ENCODE assay signal across 8 cellular contexts in genomic region chr3:18445421-18446066, GRCh38. TPM values are rescaled to one million over a fixed set of nuclear protein-coding genes. Genes with fewer than 3 reads are reported as not detected.
DNase-seq lines count a peak whose midpoint lies in the region; ATAC-seq, FAIRE-seq and TF ChIP-seq lines count a peak whose summit lies in the region.

No MANE protein-coding gene starts in this region.

- H3K27me3 Mint-ChIP-seq in activated naive CD8-positive, alpha-beta T cell treated with anti-CD3 and anti-CD28 coated beads, Interleukin-2, amount 50 U/mL, for 24 hours, result no peaks in the 10 kb centered on the region

- no TSS peak for BruUV-seq in HepG2 (replicated peaks; lab: Mats Ljungman, UMichigan)

- H3K9me3 Mint-ChIP-seq in activated naive CD8-positive, alpha-beta T cell treated with anti-CD3 and anti-CD28 coated beads, Interleukin-2, amount 50 U/mL, for 24 hours, result peaks cover 6% of the 10 kb centered on the region

- TF ChIP-seq EP300 in HepG2 (IDR thresholded peaks at IDR 0.05; ENCODE audit: low read depth in 2 of 2, low read length in 2 of 2), result no peak
- TF ChIP-seq EP300 in HepG2 (CRISPR knock-in tag; IDR thresholded peaks at IDR 0.05; ENCODE audit: borderline replicate concordance), result no peak

- CTCF ChIA-PET in HepG2 (lab: Yijun Ruan, JAX; ENCODE audit: low intra/inter-chr PET ratio, low total read pairs), result no interaction called here

- no peaks in the 10 kb centered on the region for H3K9me3 ChIP-seq in HepG2 (ENCODE audit: low read length)

- FAIRE-seq in HepG2 (lab: Jason Lieb, UNC), result no peak

- no peak for TF ChIP-seq CTCF in GM06990 (IDR thresholded peaks at IDR 0.05; ENCODE audit: insufficient read depth, low read length, poor library complexity, severe bottlenecking)
- TF ChIP-seq CTCF in HepG2 (CRISPR knock-in tag; IDR thresholded peaks at IDR 0.05), result no peak

- H3K4me1 ChIP-seq in HepG2 (ENCODE audit: insufficient read depth, low read length), result no peaks in the 10 kb centered on the region

- 40% methylated on average over 14 of the region's 30 CpGs for WGBS in HepG2 (ENCODE audit: low lambda C conversion rate)

- H3K4me3 ChIP-seq in GM06990 (replicated peaks; ENCODE audit: low read depth, low read length) (no peak overlapping the region), HepG2 (replicated peaks in 1 of 3; ENCODE audit: insufficient read depth in 1 of 3, low read depth in 2 of 3, low read length in 3 of 3) (no peak overlapping the region)

- peak; percentile 6 for DNase-seq in GM06990 (ENCODE audit: extremely low read depth, insufficient read length)
- DNase-seq in T follicular helper cell (ENCODE audit: low read depth), result peak; percentile 70
- peak; percentile 73 for DNase-seq in activated naive CD8-positive, alpha-beta T cell treated with anti-CD3 and anti-CD28 coated beads, Interleukin-2, amount 50 U/mL, for 24 hours
- DNase-seq in HepG2 (ENCODE audit: low spot score), result no peak
- peak; percentile 41 to 50 (median 45) for DNase-seq in stimulated activated CD4-positive, alpha-beta T cell treated with anti-CD3 and anti-CD28 coated beads, TNF-alpha, amount 100 ng/mL, for 1 hour (ENCODE audit: low read depth in 3 of 3, low spot score in 1 of 3)
- no peak for DNase-seq in NCI-H187 treated with DMSO at 0.1 percent for 48 hours (lab: John Stamatoyannopoulos, UW)
- no peak for DNase-seq in NCI-H526 treated with DMSO at 0.1 percent for 48 hours (lab: John Stamatoyannopoulos, UW)

- H2AFZ ChIP-seq in HepG2 (ENCODE audit: low read length), result no peak overlapping the region

- peak overlapping the region; percentile 99 for H3K27ac Mint-ChIP-seq in activated naive CD8-positive, alpha-beta T cell treated with anti-CD3 and anti-CD28 coated beads, Interleukin-2, amount 50 U/mL, for 24 hours

- ATAC-seq in HG02678 (IDR thresholded peaks at IDR 0.05; ENCODE audit: unreplicated experiment), result peak; percentile 2
- peak; percentile 65 for ATAC-seq in activated naive CD8-positive, alpha-beta T cell treated with anti-CD3 and anti-CD28 coated beads, Interleukin-2, amount 50 U/mL, for 24 hours
- no peak; the same call in 2 of the 3 replicates for ATAC-seq in HepG2

- H3K79me2 ChIP-seq in HepG2 (ENCODE audit: insufficient read depth, low read length), result no peaks in the 10 kb centered on the region

- intact Hi-C loops in HepG2 (cut with micrococcal nuclease; ENCODE audit: unreplicated experiment), result no loop called here

- H3K27me3 ChIP-seq in GM06990 (replicated peaks; ENCODE audit: control insufficient read depth, insufficient read depth, low read length) (peaks cover 5% of the 10 kb centered on the region; the same call in 1 of the 2 replicates), HepG2 (ENCODE audit: control insufficient read depth in 1 of 2, insufficient read depth in 2 of 2, low read length in 2 of 2) (peaks cover 6 to 33% of the 10 kb centered on the region in 2 experiments)

- peaks cover 43% of the 10 kb centered on the region for H3K4me1 Mint-ChIP-seq in activated naive CD8-positive, alpha-beta T cell treated with anti-CD3 and anti-CD28 coated beads, Interleukin-2, amount 50 U/mL, for 24 hours

- H3K36me3 ChIP-seq in GM06990 (ENCODE audit: control insufficient read depth, insufficient read depth, low read length), result no peaks in the 10 kb centered on the region
- no peaks in the 10 kb centered on the region for H3K36me3 ChIP-seq in HepG2 (replicated peaks in 1 of 2; ENCODE audit: control insufficient read depth in 1 of 2, insufficient read depth in 2 of 2, low read length in 2 of 2)

- 0 out of 2 replicates have a peak overlapping the region, but pooled peaks have one; percentile 3 for H3K4me2 ChIP-seq in HepG2 (ENCODE audit: low read depth, low read length)

- in situ Hi-C loops in HepG2 (cut with HindIII; ENCODE audit: extremely low pct_ligation_motif_present, low pct_unique_long_range_greater_than_20kb), result no loop called here

- no peak for TF ChIP-seq RAD21 in HepG2 (CRISPR knock-in tag; IDR thresholded peaks at IDR 0.05)

- POLR2A ChIA-PET in HepG2 (lab: Yijun Ruan, JAX), result no interaction called here

- H3K27ac ChIP-seq in HepG2 (ENCODE audit: extremely low read length, insufficient read depth, low read length), result no peak overlapping the region

- H3K9ac ChIP-seq in HepG2 (ENCODE audit: insufficient read depth, low read depth, low read length), result no peak overlapping the region

- H4K20me1 ChIP-seq in HepG2 (ENCODE audit: insufficient read depth, low read length), result no peaks in the 10 kb centered on the region

- peak overlapping the region; percentile 99 for H3K4me3 Mint-ChIP-seq in activated naive CD8-positive, alpha-beta T cell treated with anti-CD3 and anti-CD28 coated beads, Interleukin-2, amount 50 U/mL, for 24 hours

- peaks cover 68% of the 10 kb centered on the region for H3K36me3 Mint-ChIP-seq in activated naive CD8-positive, alpha-beta T cell treated with anti-CD3 and anti-CD28 coated beads, Interleukin-2, amount 50 U/mL, for 24 hours (ENCODE audit: low read depth)

- TF ChIP-seq POLR2A in HepG2 (IDR thresholded peaks at IDR 0.05; ENCODE audit: insufficient read depth in 1 of 2, low read depth in 2 of 2, low read length in 2 of 2), result no peak

TF ChIP-seq in HepG2, 621 proteins besides CTCF, POLR2A, EP300 and RAD21:
- TF ChIP-seq MLLT10 (CRISPR knock-in tag; IDR thresholded peaks at IDR 0.05) (no peak), ZBTB33 (CRISPR knock-in tag; IDR thresholded peaks at IDR 0.05) (no peak), RFXANK (CRISPR knock-in tag; IDR thresholded peaks at IDR 0.05) (no peak), CBX1 (IDR thresholded peaks at IDR 0.05; ENCODE audit: low read depth) (no peak), POLR2AphosphoS2 (IDR thresholded peaks at IDR 0.05; ENCODE audit: low read depth, low read length) (no peak), ZNF777 (CRISPR knock-in tag; IDR thresholded peaks at IDR 0.05) (no peak), GATAD2A (CRISPR knock-in tag; IDR thresholded peaks at IDR 0.05) (no peak), XBP1 (CRISPR knock-in tag; IDR thresholded peaks at IDR 0.05) (no peak), ZNF34 (CRISPR knock-in tag; IDR thresholded peaks at IDR 0.05; ENCODE audit: borderline replicate concordance) (no peak), CCDC6 (CRISPR knock-in tag; IDR thresholded peaks at IDR 0.05) (no peak), HOXD1 (CRISPR knock-in tag; IDR thresholded peaks at IDR 0.05) (no peak), ZBTB46 (CRISPR knock-in tag; IDR thresholded peaks at IDR 0.05; ENCODE audit: borderline replicate concordance) (no peak), ZNF468 (CRISPR knock-in tag; IDR thresholded peaks at IDR 0.05) (no peak), ZSCAN30 (CRISPR knock-in tag; IDR thresholded peaks at IDR 0.05) (no peak)

RNA-seq across cellular contexts. Expression of gene SATB1, which starts 20.4 kb away (rescaled TPM):
- total RNA-seq in HepG2 (2016; rRNA removed; fragmentation: Illumina TruSeq; extraction: Trizol), result not detected in 2 replicates
- total RNA-seq in HepG2 (2016; cell fraction: cytosol; rRNA removed; fragmentation: Illumina TruSeq; extraction: Trizol; ENCODE audit: low read depth), result not detected in 2 replicates
- total RNA-seq in HepG2 (2016; cell fraction: insoluble cytoplasmic fraction; rRNA removed; fragmentation: Illumina TruSeq; extraction: Trizol), result not detected in 2 replicates
- total RNA-seq in HepG2 (2016; cell fraction: membrane; rRNA removed; fragmentation: Illumina TruSeq; extraction: Trizol), result not detected in 2 replicates
- total RNA-seq in HepG2 (2016; cell fraction: nucleus; rRNA removed; fragmentation: Illumina TruSeq; extraction: Trizol), result not detected in 2 replicates
- 0.03 and 0.14 TPM in 2 replicates for polyA plus RNA-seq in HepG2 (2011; rRNA removed)
- polyA plus RNA-seq in HepG2 (2011; cell fraction: cytosol; rRNA removed), result 0.08 and 0.10 TPM in 2 replicates
- 0.10 and 0.21 TPM in 2 replicates for polyA plus RNA-seq in HepG2 (2011; cell fraction: nucleus; rRNA removed)
- 0.11 TPM in 1 of 2 replicates, not detected in the other for polyA plus RNA-seq in HepG2 (2012)
- polyA plus RNA-seq in HepG2 (2016; cell fraction: cytosol; fragmentation: Illumina TruSeq; extraction: Trizol; ENCODE audit: low read depth), result not detected in 2 replicates
- polyA plus RNA-seq in HepG2 (2016; cell fraction: insoluble cytoplasmic fraction; fragmentation: Illumina TruSeq; extraction: Trizol; ENCODE audit: low read depth), result not detected in 2 replicates
- polyA plus RNA-seq in HepG2 (2016; cell fraction: membrane; fragmentation: Illumina TruSeq; extraction: Trizol; ENCODE audit: low read depth), result not detected in 2 replicates
- polyA plus RNA-seq in HepG2 (2016; cell fraction: nucleus; fragmentation: Illumina TruSeq; extraction: Trizol; ENCODE audit: insufficient read depth, low read depth), result not detected in 2 replicates
- polyA minus RNA-seq in HepG2 (2011; rRNA and poly(A)+ RNA removed; ENCODE audit: low replicate concordance), result 0.06 and 0.07 TPM in 2 replicates
- not detected in 2 replicates for polyA minus RNA-seq in HepG2 (2011; cell fraction: cytosol; rRNA and poly(A)+ RNA removed)
- polyA minus RNA-seq in HepG2 (2011; cell fraction: nucleus; rRNA and poly(A)+ RNA removed), result 0.39 and 0.75 TPM in 2 replicates

Comparison
In these comparisons a context has a peak if more than half of its experiments do, and no peak if none do; other contexts are left out.
1. DNase-seq: peak in GM06990 (single experiment), T follicular helper cell (single experiment), activated naive CD8-positive, alpha-beta T cell treated with anti-CD3 and anti-CD28 coated beads, Interleukin-2, amount 50 U/mL, for 24 hours (single experiment) and stimulated activated CD4-positive, alpha-beta T cell treated with anti-CD3 and anti-CD28 coated beads, TNF-alpha, amount 100 ng/mL, for 1 hour (3 of 3); none in HepG2 (single experiment), NCI-H187 treated with DMSO at 0.1 percent for 48 hours (single experiment) and NCI-H526 treated with DMSO at 0.1 percent for 48 hours (single experiment).